8 cellular contexts compared by ENCODE assay signal in genomic region chr3:177203016-177203415, GRCh38. TPM values are rescaled to one million over a fixed set of nuclear protein-coding genes. Genes with fewer than 3 reads are reported as not detected.
DNase-seq lines count a peak whose midpoint lies in the region; ATAC-seq and TF ChIP-seq lines count a peak whose summit lies in the region.
"Not testable (repeated sequence)": the region's sequence is repeated elsewhere in the genome, so short reads cannot be mapped to it uniquely, and the experiment has no call there.

No MANE protein-coding gene starts in this region.

- H3K27me3 ChIP-seq in CD4-positive, alpha-beta T cell (ENCODE audit: control insufficient read depth, insufficient read depth, low read length) = not testable (repeated sequence)

- intact Hi-C loops in CD4-positive, alpha-beta T cell (cut with DNase I, micrococcal nuclease) = loop anchor here in 1 of 2 experiments (10.0 kb wide), 1 partner anchor 82 kb away; no protein-coding TSS in a partner anchor
- intact Hi-C loops in activated CD8-positive, alpha-beta T cell treated with anti-CD3 and anti-CD28 coated beads for 36 hours (cut with micrococcal nuclease) = not testable (repeated sequence)

- H3K27ac Mint-ChIP-seq in CD4-positive, alpha-beta T cell = peak overlapping the region; percentile 87
- peak overlapping the region; percentile 41 for H3K27ac Mint-ChIP-seq in T-helper 2 cell treated with Interferon-gamma antibody and Interleukin-4, amounts not matched to agents 5 μg/mL and 100 μg/mL, for 36 hours
- peak overlapping the region; percentile 98 for H3K27ac Mint-ChIP-seq in activated CD8-positive, alpha-beta T cell treated with anti-CD3 and anti-CD28 coated beads for 36 hours
- not testable (repeated sequence) for H3K27ac Mint-ChIP-seq in activated T-helper 17 cell treated with anti-CD3 and anti-CD28 coated beads, Interleukin-2, amount 50 U/mL, for 72 hours
- peak overlapping the region; percentile 86 for H3K27ac Mint-ChIP-seq in activated naive CD8-positive, alpha-beta T cell treated with anti-CD3 and anti-CD28 coated beads, Interleukin-2, amount 10 ng/mL, durations not matched to agents 7 days and 5 days
- H3K27ac Mint-ChIP-seq in memory B cell = peak overlapping the region; percentile 17
- peak overlapping the region; percentile 63 for H3K27ac Mint-ChIP-seq in stimulated activated naive CD8-positive, alpha-beta T cell treated with anti-CD3 and anti-CD28 coated beads, Interleukin-15, Interleukin-2, amounts not matched to agents 100 ng/mL and 50 ng/mL, for 24 hours

- not testable (repeated sequence) for H3K27ac ChIP-seq in CD4-positive, alpha-beta T cell (ENCODE audit: low read depth, low read length)
- H3K27ac ChIP-seq in KOPT-K1 (ENCODE audit: low read depth, low read length, poor library complexity, severe bottlenecking) = peak overlapping the region; percentile 98

- not testable (repeated sequence) for H3K9me3 Mint-ChIP-seq in CD4-positive, alpha-beta T cell; T-helper 2 cell treated with Interferon-gamma antibody and Interleukin-4, amounts not matched to agents 5 μg/mL and 100 μg/mL, for 36 hours; activated CD8-positive, alpha-beta T cell treated with anti-CD3 and anti-CD28 coated beads for 36 hours; activated T-helper 17 cell treated with anti-CD3 and anti-CD28 coated beads, Interleukin-2, amount 50 U/mL, for 72 hours; activated naive CD8-positive, alpha-beta T cell treated with anti-CD3 and anti-CD28 coated beads, Interleukin-2, amount 10 ng/mL, durations not matched to agents 7 days and 5 days; memory B cell; stimulated activated naive CD8-positive, alpha-beta T cell treated with anti-CD3 and anti-CD28 coated beads, Interleukin-15, Interleukin-2, amounts not matched to agents 100 ng/mL and 50 ng/mL, for 24 hours

- ATAC-seq in CD4-positive, alpha-beta T cell (ENCODE audit: poor library complexity); activated CD8-positive, alpha-beta T cell treated with anti-CD3 and anti-CD28 coated beads for 36 hours; activated T-helper 17 cell treated with anti-CD3 and anti-CD28 coated beads, Interleukin-2, amount 50 U/mL, for 72 hours (replicated peaks); activated naive CD8-positive, alpha-beta T cell treated with anti-CD3 and anti-CD28 coated beads, Interleukin-2, amount 10 ng/mL, durations not matched to agents 7 days and 5 days (ENCODE audit: low read depth); memory B cell (ENCODE audit: low read depth): not testable (repeated sequence)

- H3K4me3 Mint-ChIP-seq in CD4-positive, alpha-beta T cell; activated CD8-positive, alpha-beta T cell treated with anti-CD3 and anti-CD28 coated beads for 36 hours; memory B cell; stimulated activated naive CD8-positive, alpha-beta T cell treated with anti-CD3 and anti-CD28 coated beads, Interleukin-15, Interleukin-2, amounts not matched to agents 100 ng/mL and 50 ng/mL, for 24 hours: not testable (repeated sequence)
- peak overlapping the region; percentile 9 for H3K4me3 Mint-ChIP-seq in T-helper 2 cell treated with Interferon-gamma antibody and Interleukin-4, amounts not matched to agents 5 μg/mL and 100 μg/mL, for 36 hours
- H3K4me3 Mint-ChIP-seq in activated T-helper 17 cell treated with anti-CD3 and anti-CD28 coated beads, Interleukin-2, amount 50 U/mL, for 72 hours = peak overlapping the region; percentile 83
- peak overlapping the region; percentile 5 for H3K4me3 Mint-ChIP-seq in activated naive CD8-positive, alpha-beta T cell treated with anti-CD3 and anti-CD28 coated beads, Interleukin-2, amount 10 ng/mL, durations not matched to agents 7 days and 5 days

- not testable (repeated sequence) for H3K9me3 ChIP-seq in CD4-positive, alpha-beta T cell (ENCODE audit: control insufficient read depth, low read length); KOPT-K1 (ENCODE audit: insufficient read depth, low read length, poor library complexity, severe bottlenecking)

- POLR2A ChIA-PET in CD4-positive, alpha-beta T cell (lab: Charles Lee) = interaction anchor here (2.1 to 11.9 kb wide), 2 partner anchors 21 to 157 kb away, joined by 7 to 523 read pairs; no protein-coding TSS in a partner anchor
- POLR2A ChIA-PET in activated CD8-positive, alpha-beta T cell treated with anti-CD3 and anti-CD28 coated beads for 36 hours (lab: Charles Lee) = not testable (repeated sequence)
- POLR2A ChIA-PET in activated naive CD8-positive, alpha-beta T cell treated with anti-CD3 and anti-CD28 coated beads, Interleukin-2, amount 10 ng/mL, durations not matched to agents 7 days and 5 days (lab: Charles Lee) = interaction anchor here (3.2 kb wide), 1 partner anchor 157 kb away, joined by 19 read pairs; no protein-coding TSS in a partner anchor

- DNase-seq in CD4-positive, alpha-beta T cell; T-helper 2 cell treated with Interferon-gamma antibody and Interleukin-4, amounts not matched to agents 5 μg/mL and 100 μg/mL, for 36 hours (ENCODE audit: low spot score); activated naive CD8-positive, alpha-beta T cell treated with anti-CD3 and anti-CD28 coated beads, Interleukin-2, amount 10 ng/mL, durations not matched to agents 7 days and 5 days; memory B cell (ENCODE audit: low spot score in 2 of 2): not testable (repeated sequence)
- DNase-seq in activated CD8-positive, alpha-beta T cell treated with anti-CD3 and anti-CD28 coated beads for 36 hours = peak; percentile 17

- not testable (repeated sequence) for H3K27me3 Mint-ChIP-seq in CD4-positive, alpha-beta T cell; T-helper 2 cell treated with Interferon-gamma antibody and Interleukin-4, amounts not matched to agents 5 μg/mL and 100 μg/mL, for 36 hours (ENCODE audit: low read depth); activated CD8-positive, alpha-beta T cell treated with anti-CD3 and anti-CD28 coated beads for 36 hours; activated T-helper 17 cell treated with anti-CD3 and anti-CD28 coated beads, Interleukin-2, amount 50 U/mL, for 72 hours; activated naive CD8-positive, alpha-beta T cell treated with anti-CD3 and anti-CD28 coated beads, Interleukin-2, amount 10 ng/mL, durations not matched to agents 7 days and 5 days; memory B cell; stimulated activated naive CD8-positive, alpha-beta T cell treated with anti-CD3 and anti-CD28 coated beads, Interleukin-15, Interleukin-2, amounts not matched to agents 100 ng/mL and 50 ng/mL, for 24 hours

- peaks cover 42% of the 10 kb centered on the region for H3K4me1 Mint-ChIP-seq in CD4-positive, alpha-beta T cell (ENCODE audit: low read depth)
- H3K4me1 Mint-ChIP-seq in T-helper 2 cell treated with Interferon-gamma antibody and Interleukin-4, amounts not matched to agents 5 μg/mL and 100 μg/mL, for 36 hours (ENCODE audit: low read depth) = peaks cover 39% of the 10 kb centered on the region
- peaks cover 44% of the 10 kb centered on the region for H3K4me1 Mint-ChIP-seq in activated CD8-positive, alpha-beta T cell treated with anti-CD3 and anti-CD28 coated beads for 36 hours (ENCODE audit: low read depth)
- peaks cover 29% of the 10 kb centered on the region for H3K4me1 Mint-ChIP-seq in activated T-helper 17 cell treated with anti-CD3 and anti-CD28 coated beads, Interleukin-2, amount 50 U/mL, for 72 hours
- peaks cover 43% of the 10 kb centered on the region for H3K4me1 Mint-ChIP-seq in activated naive CD8-positive, alpha-beta T cell treated with anti-CD3 and anti-CD28 coated beads, Interleukin-2, amount 10 ng/mL, durations not matched to agents 7 days and 5 days
- H3K4me1 Mint-ChIP-seq in memory B cell = peaks cover 21% of the 10 kb centered on the region
- H3K4me1 Mint-ChIP-seq in stimulated activated naive CD8-positive, alpha-beta T cell treated with anti-CD3 and anti-CD28 coated beads, Interleukin-15, Interleukin-2, amounts not matched to agents 100 ng/mL and 50 ng/mL, for 24 hours (ENCODE audit: low read depth) = peaks cover 53% of the 10 kb centered on the region

- H3K36me3 ChIP-seq in KOPT-K1 (ENCODE audit: insufficient read depth, low read length) = not testable (repeated sequence)

- H3K36me3 Mint-ChIP-seq in CD4-positive, alpha-beta T cell (ENCODE audit: low read depth); T-helper 2 cell treated with Interferon-gamma antibody and Interleukin-4, amounts not matched to agents 5 μg/mL and 100 μg/mL, for 36 hours (ENCODE audit: low read depth); activated CD8-positive, alpha-beta T cell treated with anti-CD3 and anti-CD28 coated beads for 36 hours (ENCODE audit: low read depth); activated T-helper 17 cell treated with anti-CD3 and anti-CD28 coated beads, Interleukin-2, amount 50 U/mL, for 72 hours (ENCODE audit: low read depth); activated naive CD8-positive, alpha-beta T cell treated with anti-CD3 and anti-CD28 coated beads, Interleukin-2, amount 10 ng/mL, durations not matched to agents 7 days and 5 days; memory B cell; stimulated activated naive CD8-positive, alpha-beta T cell treated with anti-CD3 and anti-CD28 coated beads, Interleukin-15, Interleukin-2, amounts not matched to agents 100 ng/mL and 50 ng/mL, for 24 hours (ENCODE audit: low read depth): not testable (repeated sequence)

- not testable (repeated sequence) for TF ChIP-seq CTCF in CD4-positive, alpha-beta T cell (IDR thresholded peaks at IDR 0.05); activated CD8-positive, alpha-beta T cell treated with anti-CD3 and anti-CD28 coated beads for 36 hours (IDR thresholded peaks at IDR 0.05)

- CTCF ChIA-PET in CD4-positive, alpha-beta T cell (lab: Charles Lee) = interaction anchor here (2.1 kb wide), 1 partner anchor 157 kb away, joined by 8 read pairs; no protein-coding TSS in a partner anchor
- CTCF ChIA-PET in activated CD8-positive, alpha-beta T cell treated with anti-CD3 and anti-CD28 coated beads for 36 hours (lab: Charles Lee) = interaction anchor here (1.2 kb wide), 1 partner anchor 143 kb away, joined by 4 read pairs; no protein-coding TSS in a partner anchor

RNA-seq across cellular contexts. Expression of gene TBL1XR1, which starts 5.7 kb away (rescaled TPM):
- 10 to 100 TPM; 63.2 to 67.8 TPM for total RNA-seq in CD4-positive, alpha-beta T cell
- total RNA-seq in activated CD8-positive, alpha-beta T cell treated with anti-CD3 and anti-CD28 coated beads for 36 hours = 100 to 1,000 TPM; 153 to 158 TPM
- total RNA-seq in activated T-helper 17 cell treated with anti-CD3 and anti-CD28 coated beads, Interleukin-2, amount 50 U/mL, for 72 hours = 100 to 1,000 TPM; 131 to 180 TPM
- total RNA-seq in activated naive CD8-positive, alpha-beta T cell treated with anti-CD3 and anti-CD28 coated beads, Interleukin-2, amount 10 ng/mL, durations not matched to agents 7 days and 5 days = 100 to 1,000 TPM; 176 TPM
